In the genomic region with DNA sequence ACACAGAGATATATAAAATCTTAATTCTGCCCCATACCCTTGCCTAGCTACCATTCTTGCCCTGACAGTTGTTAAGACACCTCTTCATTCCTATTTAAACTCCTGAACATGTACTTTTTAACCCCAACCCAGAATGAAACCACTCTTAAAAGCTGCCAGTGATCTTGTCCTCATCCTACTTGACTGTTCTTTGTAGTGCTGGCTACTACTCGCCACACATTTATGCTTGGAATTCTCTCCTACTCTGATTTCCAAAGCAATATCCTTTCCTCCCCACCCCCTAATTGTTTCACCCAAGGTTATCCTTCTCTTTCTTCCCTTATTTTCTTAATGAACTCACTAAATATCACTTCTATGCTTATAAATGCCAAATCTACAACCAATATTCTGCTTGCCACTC, we compare ENCODE assay signal across 1 cellular context.
TF ChIP-seq lines count a peak whose summit lies in the region.

No MANE protein-coding gene starts in this region.

TF ChIP-seq in IMR-90, 13 proteins besides CTCF, POLR2A, EP300 and RAD21:
- TF ChIP-seq SMC3 (IDR thresholded peaks at IDR 0.05; ENCODE audit: low read depth, low read length) (no peak), CEBPB (IDR thresholded peaks at IDR 0.05; ENCODE audit: low read depth, low read length) (no peak), MAZ (IDR thresholded peaks at IDR 0.05; ENCODE audit: borderline replicate concordance, low read depth, low read length) (no peak), FOS (IDR thresholded peaks at IDR 0.05; ENCODE audit: low read depth, low read length) (no peak), NFE2L2 (IDR thresholded peaks at IDR 0.05; ENCODE audit: low read depth, low read length) (no peak), MAFK (IDR thresholded peaks at IDR 0.05; ENCODE audit: low read depth, low read length) (no peak), BHLHE40 (IDR thresholded peaks at IDR 0.05; ENCODE audit: low read depth, low read length) (no peak), RCOR1 (IDR thresholded peaks at IDR 0.05; ENCODE audit: insufficient replicate concordance, low read length) (no peak), RFX5 (IDR thresholded peaks at IDR 0.05; ENCODE audit: low read depth, low read length) (no peak), CHD1 (IDR thresholded peaks at IDR 0.05; ENCODE audit: low read depth, low read length) (no peak), MXI1 (IDR thresholded peaks at IDR 0.05; ENCODE audit: borderline replicate concordance, low read depth, low read length) (no peak)
- TF ChIP-seq, protein P1, sequence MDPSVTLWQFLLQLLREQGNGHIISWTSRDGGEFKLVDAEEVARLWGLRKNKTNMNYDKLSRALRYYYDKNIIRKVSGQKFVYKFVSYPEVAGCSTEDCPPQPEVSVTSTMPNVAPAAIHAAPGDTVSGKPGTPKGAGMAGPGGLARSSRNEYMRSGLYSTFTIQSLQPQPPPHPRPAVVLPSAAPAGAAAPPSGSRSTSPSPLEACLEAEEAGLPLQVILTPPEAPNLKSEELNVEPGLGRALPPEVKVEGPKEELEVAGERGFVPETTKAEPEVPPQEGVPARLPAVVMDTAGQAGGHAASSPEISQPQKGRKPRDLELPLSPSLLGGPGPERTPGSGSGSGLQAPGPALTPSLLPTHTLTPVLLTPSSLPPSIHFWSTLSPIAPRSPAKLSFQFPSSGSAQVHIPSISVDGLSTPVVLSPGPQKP (IDR thresholded peaks at IDR 0.05; ENCODE audit: borderline replicate concordance, low read depth, low read length) = no peak
- TF ChIP-seq, protein P2, sequence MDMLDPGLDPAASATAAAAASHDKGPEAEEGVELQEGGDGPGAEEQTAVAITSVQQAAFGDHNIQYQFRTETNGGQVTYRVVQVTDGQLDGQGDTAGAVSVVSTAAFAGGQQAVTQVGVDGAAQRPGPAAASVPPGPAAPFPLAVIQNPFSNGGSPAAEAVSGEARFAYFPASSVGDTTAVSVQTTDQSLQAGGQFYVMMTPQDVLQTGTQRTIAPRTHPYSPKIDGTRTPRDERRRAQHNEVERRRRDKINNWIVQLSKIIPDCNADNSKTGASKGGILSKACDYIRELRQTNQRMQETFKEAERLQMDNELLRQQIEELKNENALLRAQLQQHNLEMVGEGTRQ (IDR thresholded peaks at IDR 0.05; ENCODE audit: low read depth, low read length) = no peak
